ENCODE assay signal across 1 cellular context in genomic region chr6:53359088-53359842, GRCh38.
A peak's percentile ranks its signal among the peaks of the same experiment; 100 is the strongest.
TF ChIP-seq lines count a peak whose summit lies in the region.

No MANE protein-coding gene starts in this region.

TF ChIP-seq in A549, 52 proteins besides CTCF, POLR2A, EP300 and RAD21 (continued from another document):
- TF ChIP-seq HMGXB4 (CRISPR knock-in tag; IDR thresholded peaks at IDR 0.05; ENCODE audit: borderline replicate concordance) (no peak), RARB (CRISPR knock-in tag; IDR thresholded peaks at IDR 0.05) (peak; percentile 96), ZFP36 (IDR thresholded peaks at IDR 0.05; ENCODE audit: borderline replicate concordance, partially characterized antibody) (no peak), GATA3 (IDR thresholded peaks at IDR 0.05; ENCODE audit: borderline replicate concordance) (no peak; the same call in 1 of the 2 replicates), FOSB (CRISPR knock-in tag; IDR thresholded peaks at IDR 0.05) (0 out of 2 replicates have a peak, but pooled peaks have one; percentile 17), ZC3H11A (IDR thresholded peaks at IDR 0.05) (no peak), FOSL2 (IDR thresholded peaks at IDR 0.05) (no peak), FOSL2 (CRISPR knock-in tag; IDR thresholded peaks at IDR 0.05) (no peak), CBX2 (IDR thresholded peaks at IDR 0.05; ENCODE audit: borderline replicate concordance, low read depth) (no peak), USF2 (IDR thresholded peaks at IDR 0.05) (no peak), SMC3 (IDR thresholded peaks at IDR 0.05) (no peak), NR3C1 (IDR thresholded peaks at IDR 0.05) (no peak), ESRRA (IDR thresholded peaks at IDR 0.05; ENCODE audit: borderline replicate concordance, low read length) (0 out of 2 replicates have a peak, but pooled peaks have one; percentile 50), MYC (IDR thresholded peaks at IDR 0.05; ENCODE audit: borderline replicate concordance, low read length) (no peak; the same call in 1 of the 2 replicates), RFX5 (IDR thresholded peaks at IDR 0.05) (no peak), CHD2 (IDR thresholded peaks at IDR 0.05; ENCODE audit: low read length, partially characterized antibody) (no peak), EHF (CRISPR knock-in tag; IDR thresholded peaks at IDR 0.05) (no peak), SREBF2 (IDR thresholded peaks at IDR 0.05) (peak; percentile 16; the same call in 1 of the 2 replicates), JUNB (IDR thresholded peaks at IDR 0.05) (no peak), CBX8 (IDR thresholded peaks at IDR 0.05) (no peak), HEYL (CRISPR knock-in tag; IDR thresholded peaks at IDR 0.05) (no peak), RNF2 (IDR thresholded peaks at IDR 0.05; ENCODE audit: borderline replicate concordance, low read depth) (no peak), HOXB5 (CRISPR knock-in tag; IDR thresholded peaks at IDR 0.05) (peak; percentile 69; the same call in 1 of the 2 replicates), ZSCAN20 (CRISPR knock-in tag; IDR thresholded peaks at IDR 0.05) (no peak), RCOR1 (IDR thresholded peaks at IDR 0.05; ENCODE audit: low read depth, low read length) (no peak), ATOH8 (CRISPR knock-in tag; IDR thresholded peaks at IDR 0.05; ENCODE audit: low read depth) (0 out of 2 replicates have a peak, but pooled peaks have one; percentile 58), BHLHE40 (IDR thresholded peaks at IDR 0.05; ENCODE audit: low read depth, low read length) (no peak), TP53 (CRISPR knock-in tag; IDR thresholded peaks at IDR 0.05) (no peak), KDM5A (IDR thresholded peaks at IDR 0.05) (no peak), ZNF302 (CRISPR knock-in tag; IDR thresholded peaks at IDR 0.05) (no peak), JUN (IDR thresholded peaks at IDR 0.05) (peak; percentile 75 to 92; a peak in 4 of 5 replicates), MAFK (IDR thresholded peaks at IDR 0.05; ENCODE audit: partially characterized antibody) (no peak), FOXS1 (CRISPR knock-in tag; IDR thresholded peaks at IDR 0.05) (no peak), KDM1A (IDR thresholded peaks at IDR 0.05; ENCODE audit: low read depth) (no peak), EHMT2 (IDR thresholded peaks at IDR 0.05; ENCODE audit: low read depth) (no peak), POLR2AphosphoS2 (conservative IDR thresholded peaks at IDR 0.05; ENCODE audit: low read length) (no peak)
- TF ChIP-seq, protein P1, sequence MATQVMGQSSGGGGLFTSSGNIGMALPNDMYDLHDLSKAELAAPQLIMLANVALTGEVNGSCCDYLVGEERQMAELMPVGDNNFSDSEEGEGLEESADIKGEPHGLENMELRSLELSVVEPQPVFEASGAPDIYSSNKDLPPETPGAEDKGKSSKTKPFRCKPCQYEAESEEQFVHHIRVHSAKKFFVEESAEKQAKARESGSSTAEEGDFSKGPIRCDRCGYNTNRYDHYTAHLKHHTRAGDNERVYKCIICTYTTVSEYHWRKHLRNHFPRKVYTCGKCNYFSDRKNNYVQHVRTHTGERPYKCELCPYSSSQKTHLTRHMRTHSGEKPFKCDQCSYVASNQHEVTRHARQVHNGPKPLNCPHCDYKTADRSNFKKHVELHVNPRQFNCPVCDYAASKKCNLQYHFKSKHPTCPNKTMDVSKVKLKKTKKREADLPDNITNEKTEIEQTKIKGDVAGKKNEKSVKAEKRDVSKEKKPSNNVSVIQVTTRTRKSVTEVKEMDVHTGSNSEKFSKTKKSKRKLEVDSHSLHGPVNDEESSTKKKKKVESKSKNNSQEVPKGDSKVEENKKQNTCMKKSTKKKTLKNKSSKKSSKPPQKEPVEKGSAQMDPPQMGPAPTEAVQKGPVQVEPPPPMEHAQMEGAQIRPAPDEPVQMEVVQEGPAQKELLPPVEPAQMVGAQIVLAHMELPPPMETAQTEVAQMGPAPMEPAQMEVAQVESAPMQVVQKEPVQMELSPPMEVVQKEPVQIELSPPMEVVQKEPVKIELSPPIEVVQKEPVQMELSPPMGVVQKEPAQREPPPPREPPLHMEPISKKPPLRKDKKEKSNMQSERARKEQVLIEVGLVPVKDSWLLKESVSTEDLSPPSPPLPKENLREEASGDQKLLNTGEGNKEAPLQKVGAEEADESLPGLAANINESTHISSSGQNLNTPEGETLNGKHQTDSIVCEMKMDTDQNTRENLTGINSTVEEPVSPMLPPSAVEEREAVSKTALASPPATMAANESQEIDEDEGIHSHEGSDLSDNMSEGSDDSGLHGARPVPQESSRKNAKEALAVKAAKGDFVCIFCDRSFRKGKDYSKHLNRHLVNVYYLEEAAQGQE (IDR thresholded peaks at IDR 0.05) = no peak
- TF ChIP-seq, protein P2, sequence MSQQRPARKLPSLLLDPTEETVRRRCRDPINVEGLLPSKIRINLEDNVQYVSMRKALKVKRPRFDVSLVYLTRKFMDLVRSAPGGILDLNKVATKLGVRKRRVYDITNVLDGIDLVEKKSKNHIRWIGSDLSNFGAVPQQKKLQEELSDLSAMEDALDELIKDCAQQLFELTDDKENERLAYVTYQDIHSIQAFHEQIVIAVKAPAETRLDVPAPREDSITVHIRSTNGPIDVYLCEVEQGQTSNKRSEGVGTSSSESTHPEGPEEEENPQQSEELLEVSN (IDR thresholded peaks at IDR 0.05; ENCODE audit: borderline replicate concordance, low read depth) = no peak; the same call in none of the 2 replicates
- TF ChIP-seq, protein P3, sequence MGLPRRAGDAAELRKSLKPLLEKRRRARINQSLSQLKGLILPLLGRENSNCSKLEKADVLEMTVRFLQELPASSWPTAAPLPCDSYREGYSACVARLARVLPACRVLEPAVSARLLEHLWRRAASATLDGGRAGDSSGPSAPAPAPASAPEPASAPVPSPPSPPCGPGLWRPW (IDR thresholded peaks at IDR 0.05) = no peak
